ENCODE assay signal across 7 cellular contexts in genomic region chr7:84188811-84189405, GRCh38. TPM values are rescaled to one million over a fixed set of nuclear protein-coding genes. Genes with fewer than 3 reads are reported as not detected.
DNase-seq lines count a peak whose midpoint lies in the region; ATAC-seq, FAIRE-seq and TF ChIP-seq lines count a peak whose summit lies in the region.

No MANE protein-coding gene starts in this region.

- peak; percentile 75 for FAIRE-seq in colon (lab: Jason Lieb, UNC)

- no peak for ATAC-seq in HG03135 (IDR thresholded peaks at IDR 0.05; ENCODE audit: unreplicated experiment)

- no peak overlapping the region for H3K27ac Mint-ChIP-seq in neural progenitor cell

- peaks cover 19% of the 10 kb centered on the region for H4K20me1 ChIP-seq in neural progenitor cell (ENCODE audit: low read depth)

- peak; percentile 59 for TF ChIP-seq CTCF in neural progenitor cell (IDR thresholded peaks at IDR 0.05)

- no peak overlapping the region for H3K4me3 ChIP-seq in neural progenitor cell

- DNase-seq in ELR (ENCODE audit: low read depth) (peak; percentile 47), NAMALWA (ENCODE audit: low spot score) (peak; percentile 55), neural progenitor cell (ENCODE audit: low spot score) (no peak)
- DNase-seq in activated CD4-positive, alpha-beta T cell treated with anti-CD3 and anti-CD28 coated beads, Interleukin-2, amount 50 U/mL, for 1 hour, result no peak
- DNase-seq in activated effector memory CD4-positive, alpha-beta T cell treated with Interleukin-2 at 50 U/mL for 16 hours, result no peak

- no peak overlapping the region for H2AFZ ChIP-seq in neural progenitor cell (replicated peaks)

- no peak overlapping the region for H3K4me2 ChIP-seq in neural progenitor cell

- peaks cover 100% of the 10 kb centered on the region for H3K79me2 ChIP-seq in neural progenitor cell (ENCODE audit: low read depth)

- H3K27ac ChIP-seq in neural progenitor cell, result no peak overlapping the region

- no peaks in the 10 kb centered on the region for H3K27me3 ChIP-seq in neural progenitor cell

- peaks cover 21% of the 10 kb centered on the region for H3K36me3 Mint-ChIP-seq in neural progenitor cell

- H3K4me1 ChIP-seq in neural progenitor cell, result peaks cover 51% of the 10 kb centered on the region

- peaks cover 27% of the 10 kb centered on the region for H3F3A ChIP-seq in neural progenitor cell (ENCODE audit: low read depth)

- H3K9me3 ChIP-seq in neural progenitor cell (ENCODE audit: low read depth), result no peaks in the 10 kb centered on the region

- H3K36me3 ChIP-seq in neural progenitor cell, result no peaks in the 10 kb centered on the region

- no peak overlapping the region for H3K9ac ChIP-seq in neural progenitor cell

- H3K27me3 Mint-ChIP-seq in neural progenitor cell (ENCODE audit: insufficient read depth, low read depth), result peaks cover 2% of the 10 kb centered on the region

- peaks cover 31% of the 10 kb centered on the region for H3K4me1 Mint-ChIP-seq in neural progenitor cell

- H3K4me3 Mint-ChIP-seq in neural progenitor cell, result no peak overlapping the region

- peaks cover 9% of the 10 kb centered on the region for H3K9me3 Mint-ChIP-seq in neural progenitor cell

RNA-seq across cellular contexts. Expression of gene SEMA3A, which starts 5.7 kb away (rescaled TPM):
- total RNA-seq in neural progenitor cell (ENCODE audit: low replicate concordance), result 69.5 and 134 TPM in 2 replicates

Comparison
In these comparisons a context has a peak if more than half of its experiments do, and no peak if none do; other contexts are left out.
1. DNase-seq: peak in ELR (single experiment) and NAMALWA (single experiment); none in neural progenitor cell (single experiment), activated CD4-positive, alpha-beta T cell treated with anti-CD3 and anti-CD28 coated beads, Interleukin-2, amount 50 U/mL, for 1 hour (single experiment) and activated effector memory CD4-positive, alpha-beta T cell treated with Interleukin-2 at 50 U/mL for 16 hours (single experiment).